ENCODE assay signal across 3 cellular contexts in genomic region chr4:152667781-152668180, GRCh38.
TF ChIP-seq lines count a peak whose summit lies in the region.

No MANE protein-coding gene starts in this region.

TF ChIP-seq in GM12891, 5 proteins besides CTCF, POLR2A, EP300 and RAD21 (continued from another document):
- TF ChIP-seq PAX5 (IDR thresholded peaks at IDR 0.05; ENCODE audit: insufficient read depth, low read length, severe bottlenecking) (no peak), TAF1 (IDR thresholded peaks at IDR 0.05; ENCODE audit: low read depth, low read length) (no peak)

TF ChIP-seq in endothelial cell of umbilical vein, 7 proteins besides CTCF, POLR2A, EP300 and RAD21 (continued from another document):
- TF ChIP-seq FOS (IDR thresholded peaks at IDR 0.05; ENCODE audit: borderline replicate concordance, insufficient read depth, low read length) (no peak), POLR2AphosphoS5 (IDR thresholded peaks at IDR 0.05; ENCODE audit: insufficient read depth, low read depth, low read length) (no peak), EZH2 (IDR thresholded peaks at IDR 0.05; ENCODE audit: borderline replicate concordance, low read depth, low read length, severe bottlenecking) (no peak), MAX (IDR thresholded peaks at IDR 0.05; ENCODE audit: insufficient read depth, insufficient read length) (no peak)

TF ChIP-seq in GM23338, 12 proteins besides CTCF, POLR2A, EP300 and RAD21:
- TF ChIP-seq, protein P1, sequence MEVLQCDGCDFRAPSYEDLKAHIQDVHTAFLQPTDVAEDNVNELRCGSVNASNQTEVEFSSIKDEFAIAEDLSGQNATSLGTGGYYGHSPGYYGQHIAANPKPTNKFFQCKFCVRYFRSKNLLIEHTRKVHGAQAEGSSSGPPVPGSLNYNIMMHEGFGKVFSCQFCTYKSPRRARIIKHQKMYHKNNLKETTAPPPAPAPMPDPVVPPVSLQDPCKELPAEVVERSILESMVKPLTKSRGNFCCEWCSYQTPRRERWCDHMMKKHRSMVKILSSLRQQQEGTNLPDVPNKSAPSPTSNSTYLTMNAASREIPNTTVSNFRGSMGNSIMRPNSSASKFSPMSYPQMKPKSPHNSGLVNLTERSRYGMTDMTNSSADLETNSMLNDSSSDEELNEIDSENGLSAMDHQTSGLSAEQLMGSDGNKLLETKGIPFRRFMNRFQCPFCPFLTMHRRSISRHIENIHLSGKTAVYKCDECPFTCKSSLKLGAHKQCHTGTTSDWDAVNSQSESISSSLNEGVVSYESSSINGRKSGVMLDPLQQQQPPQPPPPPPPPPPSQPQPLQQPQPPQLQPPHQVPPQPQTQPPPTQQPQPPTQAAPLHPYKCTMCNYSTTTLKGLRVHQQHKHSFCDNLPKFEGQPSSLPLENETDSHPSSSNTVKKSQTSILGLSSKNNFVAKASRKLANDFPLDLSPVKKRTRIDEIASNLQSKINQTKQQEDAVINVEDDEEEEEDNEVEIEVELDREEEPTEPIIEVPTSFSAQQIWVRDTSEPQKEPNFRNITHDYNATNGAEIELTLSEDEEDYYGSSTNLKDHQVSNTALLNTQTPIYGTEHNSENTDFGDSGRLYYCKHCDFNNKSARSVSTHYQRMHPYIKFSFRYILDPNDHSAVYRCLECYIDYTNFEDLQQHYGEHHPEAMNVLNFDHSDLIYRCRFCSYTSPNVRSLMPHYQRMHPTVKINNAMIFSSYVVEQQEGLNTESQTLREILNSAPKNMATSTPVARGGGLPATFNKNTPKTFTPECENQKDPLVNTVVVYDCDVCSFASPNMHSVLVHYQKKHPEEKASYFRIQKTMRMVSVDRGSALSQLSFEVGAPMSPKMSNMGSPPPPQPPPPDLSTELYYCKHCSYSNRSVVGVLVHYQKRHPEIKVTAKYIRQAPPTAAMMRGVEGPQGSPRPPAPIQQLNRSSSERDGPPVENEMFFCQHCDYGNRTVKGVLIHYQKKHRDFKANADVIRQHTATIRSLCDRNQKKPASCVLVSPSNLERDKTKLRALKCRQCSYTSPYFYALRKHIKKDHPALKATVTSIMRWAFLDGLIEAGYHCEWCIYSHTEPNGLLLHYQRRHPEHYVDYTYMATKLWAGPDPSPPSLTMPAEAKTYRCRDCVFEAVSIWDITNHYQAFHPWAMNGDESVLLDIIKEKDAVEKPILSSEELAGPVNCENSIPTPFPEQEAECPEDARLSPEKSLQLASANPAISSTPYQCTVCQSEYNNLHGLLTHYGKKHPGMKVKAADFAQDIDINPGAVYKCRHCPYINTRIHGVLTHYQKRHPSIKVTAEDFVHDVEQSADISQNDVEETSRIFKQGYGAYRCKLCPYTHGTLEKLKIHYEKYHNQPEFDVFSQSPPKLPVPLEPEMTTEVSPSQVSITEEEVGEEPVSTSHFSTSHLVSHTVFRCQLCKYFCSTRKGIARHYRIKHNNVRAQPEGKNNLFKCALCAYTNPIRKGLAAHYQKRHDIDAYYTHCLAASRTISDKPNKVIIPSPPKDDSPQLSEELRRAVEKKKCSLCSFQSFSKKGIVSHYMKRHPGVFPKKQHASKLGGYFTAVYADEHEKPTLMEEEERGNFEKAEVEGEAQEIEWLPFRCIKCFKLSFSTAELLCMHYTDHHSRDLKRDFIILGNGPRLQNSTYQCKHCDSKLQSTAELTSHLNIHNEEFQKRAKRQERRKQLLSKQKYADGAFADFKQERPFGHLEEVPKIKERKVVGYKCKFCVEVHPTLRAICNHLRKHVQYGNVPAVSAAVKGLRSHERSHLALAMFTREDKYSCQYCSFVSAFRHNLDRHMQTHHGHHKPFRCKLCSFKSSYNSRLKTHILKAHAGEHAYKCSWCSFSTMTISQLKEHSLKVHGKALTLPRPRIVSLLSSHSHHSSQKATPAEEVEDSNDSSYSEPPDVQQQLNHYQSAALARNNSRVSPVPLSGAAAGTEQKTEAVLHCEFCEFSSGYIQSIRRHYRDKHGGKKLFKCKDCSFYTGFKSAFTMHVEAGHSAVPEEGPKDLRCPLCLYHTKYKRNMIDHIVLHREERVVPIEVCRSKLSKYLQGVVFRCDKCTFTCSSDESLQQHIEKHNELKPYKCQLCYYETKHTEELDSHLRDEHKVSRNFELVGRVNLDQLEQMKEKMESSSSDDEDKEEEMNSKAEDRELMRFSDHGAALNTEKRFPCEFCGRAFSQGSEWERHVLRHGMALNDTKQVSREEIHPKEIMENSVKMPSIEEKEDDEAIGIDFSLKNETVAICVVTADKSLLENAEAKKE (CRISPR knock-in tag; IDR thresholded peaks at IDR 0.05) = no peak
- TF ChIP-seq CREB1 (CRISPR knock-in tag; IDR thresholded peaks at IDR 0.05; ENCODE audit: low read depth) (no peak), JUNB (IDR thresholded peaks at IDR 0.05; ENCODE audit: unreplicated experiment) (no peak), ZNF114 (CRISPR knock-in tag; IDR thresholded peaks at IDR 0.05) (no peak), EZH2phosphoT487 (IDR thresholded peaks at IDR 0.05; ENCODE audit: unreplicated experiment) (no peak), POLR2AphosphoS5 (IDR thresholded peaks at IDR 0.05; ENCODE audit: low read depth) (no peak), STAT1 (IDR thresholded peaks at IDR 0.05; ENCODE audit: unreplicated experiment) (no peak), NANOG (IDR thresholded peaks at IDR 0.05; ENCODE audit: borderline replicate concordance) (no peak), EZH2 (IDR thresholded peaks at IDR 0.05; ENCODE audit: low read depth, unreplicated experiment) (no peak), ZNF331 (CRISPR knock-in tag; IDR thresholded peaks at IDR 0.05; ENCODE audit: low read depth) (no peak)
